ENCODE assay signal across 8 cellular contexts in the genomic region with DNA sequence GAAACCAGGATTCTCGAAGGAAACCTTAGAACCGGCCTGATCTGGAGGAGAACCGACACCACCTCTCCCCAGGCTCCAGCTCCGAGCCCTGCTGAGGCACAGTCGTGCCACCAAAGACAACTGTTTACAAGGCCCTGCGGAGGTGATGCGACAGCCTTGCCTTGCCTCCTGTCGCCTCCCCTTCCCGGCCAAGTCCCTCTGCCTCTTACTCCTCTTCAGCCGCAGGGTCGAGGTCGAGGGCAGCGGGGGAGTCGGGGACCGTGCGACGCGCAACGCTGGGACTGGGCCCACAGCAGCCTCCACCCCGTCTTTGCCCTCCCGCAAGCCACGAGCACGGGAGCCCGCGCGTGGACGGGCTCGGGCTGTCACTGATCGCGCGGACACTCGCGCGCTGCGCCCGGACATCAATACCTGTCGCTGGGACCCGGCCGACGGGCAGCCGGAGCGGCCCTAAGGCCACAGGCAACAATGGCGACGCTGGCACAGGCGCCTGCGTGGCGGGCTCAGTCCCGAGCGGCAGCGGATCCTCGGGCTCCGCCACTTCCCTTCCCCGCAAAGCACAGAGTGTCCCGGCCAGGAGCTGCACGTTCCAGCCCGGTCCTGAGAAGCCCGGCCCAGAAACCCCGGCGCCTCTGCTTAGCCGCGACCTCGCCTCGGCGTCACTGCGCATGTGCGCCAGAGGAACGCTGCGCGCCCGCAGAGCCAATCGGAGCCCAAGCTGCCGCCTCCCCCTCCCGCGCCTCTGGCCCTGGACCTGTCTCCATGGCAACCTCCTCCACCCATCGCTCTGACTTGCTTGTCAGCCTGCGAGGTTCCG. TPM values are rescaled to one million over a fixed set of nuclear protein-coding genes. Genes with fewer than 3 reads are reported as not detected.
DNase-seq lines count a peak whose midpoint lies in the region; ATAC-seq and TF ChIP-seq lines count a peak whose summit lies in the region.

A gene (minus strand): TSS at position 664 of the 817 bp plus-strand sequence. CDS start 1,473 bp downstream, outside the sequence.

- H3K27me3 ChIP-seq in hepatocyte (no peaks in the 10 kb centered on the region), aorta (ENCODE audit: control insufficient read depth in 1 of 2, insufficient read depth in 2 of 2, low read length in 1 of 2) (no peaks in the 10 kb centered on the region)

- H3K9me2 ChIP-seq in hepatocyte (replicated peaks; ENCODE audit: insufficient read depth), result no peaks in the 10 kb centered on the region

- H2AFZ ChIP-seq in hepatocyte, result peak within 1 kb of the TSS; percentile 88

- ATAC-seq in aorta (ENCODE audit: low FRiP score), result peak; percentile 98

- H4K20me1 ChIP-seq in hepatocyte (ENCODE audit: insufficient read depth, poor library complexity, severe bottlenecking), result no peaks in the 10 kb centered on the region

- H3K4me1 Mint-ChIP-seq in HFFc6 (ENCODE audit: low read depth), result peaks cover 14% of the 10 kb centered on the region

- H3K4me2 ChIP-seq in hepatocyte, result peak within 1 kb of the TSS; percentile 88

- H3K79me2 ChIP-seq in hepatocyte, result peaks cover 5% of the 10 kb centered on the region

- no peak for TF ChIP-seq CTCF in HFFc6 (IDR thresholded peaks at IDR 0.05)
- TF ChIP-seq CTCF in astrocyte of the spinal cord (IDR thresholded peaks at IDR 0.05; ENCODE audit: low read depth, low read length), result no peak
- TF ChIP-seq CTCF in hepatocyte (IDR thresholded peaks at IDR 0.05; ENCODE audit: poor library complexity), result no peak

- H3K4me3 ChIP-seq in GM08714 (ENCODE audit: low read length), result peak within 1 kb of the TSS; percentile 76
- peak within 1 kb of the TSS; percentile 70 for H3K4me3 ChIP-seq in astrocyte of the spinal cord (ENCODE audit: low read depth, low read length)
- H3K4me3 ChIP-seq in hepatocyte, result peak within 1 kb of the TSS; percentile 68
- H3K4me3 ChIP-seq in aorta (ENCODE audit: low read length in 2 of 2), result peak within 1 kb of the TSS; percentile 27 to 37

- H3K27ac Mint-ChIP-seq in HFFc6, result peak within 1 kb of the TSS; percentile 57

- H3K36me3 Mint-ChIP-seq in HFFc6 (ENCODE audit: low read depth), result peaks cover 27% of the 10 kb centered on the region

- DNase-seq in HFFc6 (peak; percentile 85), NCI-H1105 treated with DMSO at 0.1 percent for 48 hours (lab: John Stamatoyannopoulos, UW) (peak; percentile 95), T-helper 2 cell (peak; percentile 84 to 93 (median 88)), astrocyte of the spinal cord (ENCODE audit: low read depth, low spot score) (peak; percentile 87), hepatocyte (ENCODE audit: low spot score) (peak; percentile 97), renal cortical epithelial cell (ENCODE audit: low read depth) (peak; percentile 67), aorta (peak; percentile 96 to 98)

- peaks cover 7% of the 10 kb centered on the region for H3K27me3 Mint-ChIP-seq in HFFc6 (ENCODE audit: insufficient read depth)

- in situ Hi-C loops in astrocyte of the spinal cord (cut with HindIII; ENCODE audit: low sequenced_read_pairs), result no loop called here

- H3K9me3 ChIP-seq in hepatocyte (ENCODE audit: low read depth) (no peaks in the 10 kb centered on the region), aorta (ENCODE audit: control insufficient read depth, low read length) (no peaks in the 10 kb centered on the region)

- 4% methylated on average over 75 of the region's 77 CpGs for WGBS in hepatocyte (ENCODE audit: low lambda C conversion rate, missing lambda C conversion rate)
- 0 to 1% methylated on average over 70 to 77 of the region's 77 CpGs for WGBS in aorta, 2 donors

- peaks cover 4% of the 10 kb centered on the region; the same call in 1 of the 2 replicates for H3K9me3 Mint-ChIP-seq in HFFc6

- H3K27ac ChIP-seq in hepatocyte (no peak within 1 kb of the TSS), aorta (ENCODE audit: low read depth in 1 of 2, low read length in 2 of 2) (peak within 1 kb of the TSS in 1 of 2 donors; percentile 48)

- H3K36me3 ChIP-seq in hepatocyte (replicated peaks; ENCODE audit: insufficient read depth, low read depth) (no peaks in the 10 kb centered on the region), aorta (ENCODE audit: control insufficient read depth in 1 of 2, insufficient read depth in 2 of 2, low read length in 1 of 2) (no peaks in the 10 kb centered on the region)

- intact Hi-C loops in aorta (cut with DNase I), result loop anchor here in 1 of 2 donors (2.0 kb wide), 1 partner anchor 16 kb away; no protein-coding TSS in a partner anchor

- peak within 1 kb of the TSS; percentile 86 for H3K4me3 Mint-ChIP-seq in HFFc6

- H3K4me1 ChIP-seq in hepatocyte (ENCODE audit: insufficient read depth) (no peaks in the 10 kb centered on the region), aorta (ENCODE audit: control insufficient read depth in 1 of 2, insufficient read depth in 2 of 2, low read length in 2 of 2) (no peaks in the 10 kb centered on the region)

RNA-seq across cellular contexts. Expression of the gene that starts here (rescaled TPM):
- 10 to 100 TPM in 1 of 6 experiments, 1 to 10 TPM in 5; 6.5 to 11.1 (median 8.6) TPM for total RNA-seq in HFFc6 (2021; fragmentation: NEBNext Ultra II Directional; extraction: Animal tissue kit (Norgen Biotek cat#: 25700))
- total RNA-seq in hepatocyte (4.4 and 10.6 TPM in 2 replicates), renal cortical epithelial cell (3.0 and 8.2 TPM in 2 replicates), aorta (1 to 10 TPM; 5.5 to 7.4 TPM)
- polyA plus RNA-seq in hepatocyte (7.1 and 7.3 TPM in 2 replicates), aorta (1 to 10 TPM; 2.1 to 4.9 TPM)
